35 cellular contexts compared by ENCODE assay signal in the genomic region with DNA sequence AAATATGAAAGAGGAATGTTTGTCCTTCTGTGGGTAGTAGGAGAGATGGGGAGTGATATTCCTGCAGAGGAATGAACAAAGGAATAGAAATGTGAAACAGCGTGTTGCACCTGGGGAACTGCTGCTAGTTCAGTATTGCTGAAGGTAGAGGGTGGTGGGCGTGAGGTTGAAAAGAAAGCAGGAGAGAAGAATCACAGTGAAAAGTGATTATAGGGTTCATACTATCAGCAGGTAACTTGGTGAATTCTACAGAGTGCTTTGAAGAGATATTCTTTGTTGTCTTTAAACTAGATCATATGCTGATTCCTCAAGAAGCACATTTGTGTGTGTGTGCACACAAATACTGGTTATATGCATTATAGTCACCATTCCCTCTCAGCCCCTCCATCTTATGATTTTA.
"Had no signal": no experiment of that assay in that cellular context is flagged by ENCODE, and none has a peak within 500 bp of the region (broad histone marks: within the 10 kb centered on the region; RNA-seq: fewer than 3 reads in every experiment).

No MANE protein-coding gene starts in this region.

- H3K36me3 ChIP-seq: MG63 had no signal

- DNase-seq: Karpas-422, Kasumi-1, MG63, MM.1S, MV-4-11, NCI-H1048, NCI-H1092, NCI-H1092 treated with DMSO at 0.1 percent for 48 hours, NCI-H1105, NCI-H1105 treated with DMSO at 0.1 percent for 48 hours, NCI-H1417, NCI-H1417 treated with DMSO at 0.1 percent for 48 hours, NCI-H1436, NCI-H1436 treated with DMSO at 0.1 percent for 48 hours, NCI-H146, NCI-H1694, NCI-H1694 treated with DMSO at 0.1 percent for 48 hours, NCI-H187, NCI-H187 treated with DMSO at 0.1 percent for 48 hours, NCI-H1930, NCI-H2029, NCI-H2029 treated with DMSO at 0.1 percent for 48 hours, NCI-H2081, NCI-H2081 treated with DMSO at 0.1 percent for 48 hours, NCI-H2107, NCI-H2171, NCI-H2171 treated with DMSO at 0.1 percent for 48 hours, NCI-H2227 treated with DMSO at 0.1 percent for 48 hours, NCI-H226, NCI-H345, NCI-H446, NCI-H446 treated with DMSO at 0.1 percent for 48 hours, NCI-H510A, NCI-H510A treated with DMSO at 0.1 percent for 48 hours, NCI-H524 had no signal

- H3K9me3 ChIP-seq: MG63 had no signal

- H3K4me3 ChIP-seq: MG63 had no signal
